ENCODE assay signal across 18 cellular contexts in the genomic region with DNA sequence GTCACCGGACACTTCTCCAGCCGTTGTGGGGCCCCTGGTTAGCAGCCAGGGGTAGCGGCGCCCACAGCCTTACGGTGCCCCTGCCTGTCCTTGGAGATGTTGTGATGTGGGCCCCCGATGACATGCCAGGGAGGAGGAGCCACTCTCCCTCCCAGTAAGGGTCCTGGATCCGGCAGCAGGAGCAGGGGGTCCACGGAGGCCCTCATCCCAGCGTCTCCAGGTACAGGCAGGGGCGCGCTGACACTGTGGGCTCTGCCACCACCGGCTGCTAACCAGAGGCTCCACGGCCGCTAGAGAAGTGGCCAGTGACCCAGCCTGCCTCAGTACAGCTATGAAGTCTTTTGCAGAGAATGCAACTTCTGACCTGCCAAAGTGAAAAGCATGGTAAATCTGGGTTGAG.
DNase-seq lines count a peak whose midpoint lies in the region; ATAC-seq and TF ChIP-seq lines count a peak whose summit lies in the region.
"Had no signal": no experiment of that assay in that cellular context is flagged by ENCODE, and none has a peak within 500 bp of the region (broad histone marks: within the 10 kb centered on the region; RNA-seq: fewer than 3 reads in every experiment).

No MANE protein-coding gene starts in this region.

- TF ChIP-seq CTCF in heart right ventricle (IDR thresholded peaks at IDR 0.05), result no peak
- no peak for TF ChIP-seq CTCF in hepatocyte (IDR thresholded peaks at IDR 0.05; ENCODE audit: poor library complexity)
- no peak for TF ChIP-seq CTCF in omental fat pad (IDR thresholded peaks at IDR 0.05)

- H3K9me3 ChIP-seq in right cardiac atrium (ENCODE audit: control insufficient read depth, low read length) (no peaks in the 10 kb centered on the region), heart right ventricle (no peaks in the 10 kb centered on the region), hepatocyte (ENCODE audit: low read depth) (no peaks in the 10 kb centered on the region)
- H3K9me3 ChIP-seq: BE2C, MG63 had no signal

- intact Hi-C loops in right cardiac atrium (cut with DNase I) (no loop called here), heart right ventricle (cut with DNase I) (no loop called here)

- no peaks in the 10 kb centered on the region for H3K9me2 ChIP-seq in hepatocyte (replicated peaks; ENCODE audit: insufficient read depth)

- no peaks in the 10 kb centered on the region for H4K20me1 ChIP-seq in hepatocyte (ENCODE audit: insufficient read depth, poor library complexity, severe bottlenecking)

- H3K4me1 ChIP-seq in right cardiac atrium (ENCODE audit: control insufficient read depth, insufficient read depth, low read length), result no peaks in the 10 kb centered on the region
- peaks cover 0 to 8% (median 0%) of the 10 kb centered on the region in 9 donors for H3K4me1 ChIP-seq in heart right ventricle
- peaks cover 17% of the 10 kb centered on the region for H3K4me1 ChIP-seq in hepatocyte (ENCODE audit: insufficient read depth)
- H3K4me1 ChIP-seq: BE2C had no signal

- no peak overlapping the region for H3K4me2 ChIP-seq in hepatocyte
- H3K4me2 ChIP-seq: PC-9 had no signal

- WGBS in right cardiac atrium, result 88% methylated on average over 14 of the region's 14 CpGs
- 83% methylated on average over 14 of the region's 14 CpGs for WGBS in heart right ventricle, 2 donors
- 94% methylated on average over 14 of the region's 14 CpGs for WGBS in hepatocyte (ENCODE audit: low lambda C conversion rate, missing lambda C conversion rate)

- ATAC-seq in right cardiac atrium (no peak), heart right ventricle (no peak), omental fat pad (ENCODE audit: low FRiP score) (peak; percentile 25), left lobe of liver (no peak), HG02623 (IDR thresholded peaks at IDR 0.05; ENCODE audit: unreplicated experiment) (no peak)

- DNase-seq in right cardiac atrium (peak in 2 of 3 donors; percentile 20 to 45), heart right ventricle (no peak), hepatocyte (ENCODE audit: low spot score) (no peak), omental fat pad (ENCODE audit: low spot score) (no peak), left lobe of liver (ENCODE audit: low spot score) (no peak), LoVo (ENCODE audit: low spot score) (no peak)
- DNase-seq: ACHN, BE2C, DMS153, KBM-7, MG63, NCI-H2029, NCI-H446 treated with DMSO at 0.1 percent for 48 hours, NCI-H526, PC-9, RPMI8226 had no signal

- H3K4me3 ChIP-seq in right cardiac atrium (ENCODE audit: low read length) (no peak overlapping the region), heart right ventricle (no peak overlapping the region), hepatocyte (no peak overlapping the region)
- H3K4me3 ChIP-seq: MG63, PC-9 had no signal

- H2AFZ ChIP-seq in hepatocyte, result no peak overlapping the region
- H2AFZ ChIP-seq: PC-9 had no signal

- H3K36me3 ChIP-seq in heart right ventricle, result no peaks in the 10 kb centered on the region
- H3K36me3 ChIP-seq in hepatocyte (replicated peaks; ENCODE audit: insufficient read depth, low read depth), result no peaks in the 10 kb centered on the region
- H3K36me3 ChIP-seq: BE2C, MG63 had no signal

- no peaks in the 10 kb centered on the region for H3K79me2 ChIP-seq in hepatocyte

- H3K27ac ChIP-seq in right cardiac atrium (ENCODE audit: low read length), result no peak overlapping the region
- H3K27ac ChIP-seq in heart right ventricle, result no peak overlapping the region
- H3K27ac ChIP-seq in hepatocyte, result peak overlapping the region; percentile 57
- H3K27ac ChIP-seq: 22Rv1, PC-9 had no signal

- no peaks in the 10 kb centered on the region for H3K27me3 ChIP-seq in right cardiac atrium (ENCODE audit: control insufficient read depth, insufficient read depth)
- peaks cover 0 to 47% (median 13%) of the 10 kb centered on the region in 7 donors for H3K27me3 ChIP-seq in heart right ventricle
- no peaks in the 10 kb centered on the region for H3K27me3 ChIP-seq in hepatocyte
- H3K27me3 ChIP-seq: BE2C, MG63 had no signal

Comparison
In these comparisons a context has a peak if more than half of its experiments do, and no peak if none do; other contexts are left out.
1. DNase-seq: peak in right cardiac atrium (2 of 3); none in heart right ventricle (0 of 2), hepatocyte (single experiment), omental fat pad (single experiment), left lobe of liver (single experiment) and LoVo (single experiment).